In genomic region chr18:7729858-7730257, GRCh38 we compare ENCODE assay signal across 29 cellular contexts.
"Had no signal": no experiment of that assay in that cellular context is flagged by ENCODE, and none has a peak within 500 bp of the region (broad histone marks: within the 10 kb centered on the region; RNA-seq: fewer than 3 reads in every experiment).

No MANE protein-coding gene starts in this region.

- H3K36me3 Mint-ChIP-seq: activated naive CD8-positive, alpha-beta T cell had no signal

- H3K9ac ChIP-seq: SK-N-SH had no signal

- H3K27ac Mint-ChIP-seq: activated CD4-positive, alpha-beta memory T cell treated with anti-CD3 and anti-CD28 coated beads, Interleukin-2, amount 10 ng/mL, durations not matched to agents 7 days and 5 days; activated CD4-positive, alpha-beta T cell treated with anti-CD3 and anti-CD28 coated beads for 36 hours; activated naive CD4-positive, alpha-beta T cell treated with anti-CD3 and anti-CD28 coated beads for 36 hours; activated naive CD8-positive, alpha-beta T cell; activated T-helper 17 cell treated with anti-CD3 and anti-CD28 coated beads, Interleukin-2, amount 50 U/mL, for 72 hours had no signal

- H3K4me1 ChIP-seq: Peyer's patch, SJCRH30 had no signal

- H3K4me3 ChIP-seq: cardiac muscle cell, Peyer's patch, SJCRH30 had no signal

- DNase-seq: activated CD4-positive, alpha-beta memory T cell treated with anti-CD3 and anti-CD28 coated beads, Interleukin-2, amount 10 ng/mL, durations not matched to agents 7 days and 5 days; activated CD4-positive, alpha-beta T cell treated with anti-CD3 and anti-CD28 coated beads for 36 hours; activated CD4-positive, alpha-beta T cell treated with anti-CD3 and anti-CD28 coated beads, Interleukin-2, amount 50 U/mL, for 1 hour; activated gamma-delta T cell; activated naive CD4-positive, alpha-beta T cell treated with anti-CD3 and anti-CD28 coated beads for 36 hours; activated T-cell treated with anti-CD3 and anti-CD28 coated beads for 4 hours; activated T-cell treated with anti-CD3 and anti-CD28 coated beads, Interleukin-2, amount 50 U/mL, for 48 hours; amygdala; brain microvascular endothelial cell; Kasumi-1; KBM-7; NCI-H1048; NCI-H146; NCI-H1930; NCI-H2107; NCI-H2171 treated with DMSO at 0.1 percent for 48 hours; NCI-H345; NCI-H510A; NCI-H69; Peyer's patch; Right ventricle myocardium superior; SJCRH30; SK-N-SH; T-helper 1 cell; WERI-Rb-1 had no signal

- H3K27ac ChIP-seq: brain microvascular endothelial cell, cardiac muscle cell, Peyer's patch, RWPE1, SJCRH30, WERI-Rb-1 had no signal

- ATAC-seq: activated CD4-positive, alpha-beta T cell treated with anti-CD3 and anti-CD28 coated beads for 36 hours; activated T-helper 17 cell treated with anti-CD3 and anti-CD28 coated beads, Interleukin-2, amount 50 U/mL, for 72 hours had no signal

- H3K9me3 Mint-ChIP-seq: activated CD4-positive, alpha-beta memory T cell treated with anti-CD3 and anti-CD28 coated beads, Interleukin-2, amount 10 ng/mL, durations not matched to agents 7 days and 5 days; activated naive CD4-positive, alpha-beta T cell treated with anti-CD3 and anti-CD28 coated beads for 36 hours had no signal

- H3K4me3 Mint-ChIP-seq: activated CD4-positive, alpha-beta memory T cell treated with anti-CD3 and anti-CD28 coated beads, Interleukin-2, amount 10 ng/mL, durations not matched to agents 7 days and 5 days; activated CD4-positive, alpha-beta T cell treated with anti-CD3 and anti-CD28 coated beads for 36 hours; activated naive CD4-positive, alpha-beta T cell treated with anti-CD3 and anti-CD28 coated beads for 36 hours; activated naive CD8-positive, alpha-beta T cell; activated T-helper 17 cell treated with anti-CD3 and anti-CD28 coated beads, Interleukin-2, amount 50 U/mL, for 72 hours had no signal

- H3K4me2 ChIP-seq: SK-N-SH had no signal

- H3K27me3 ChIP-seq: brain microvascular endothelial cell, cardiac muscle cell, Peyer's patch, SJCRH30 had no signal

- H3K9me3 ChIP-seq: Peyer's patch, SJCRH30, SK-N-SH had no signal

- H3K27me3 Mint-ChIP-seq: activated CD4-positive, alpha-beta memory T cell treated with anti-CD3 and anti-CD28 coated beads, Interleukin-2, amount 10 ng/mL, durations not matched to agents 7 days and 5 days; activated CD4-positive, alpha-beta T cell treated with anti-CD3 and anti-CD28 coated beads for 36 hours; activated naive CD8-positive, alpha-beta T cell; activated T-helper 17 cell treated with anti-CD3 and anti-CD28 coated beads, Interleukin-2, amount 50 U/mL, for 72 hours had no signal

- H3K4me1 Mint-ChIP-seq: activated CD4-positive, alpha-beta memory T cell treated with anti-CD3 and anti-CD28 coated beads, Interleukin-2, amount 10 ng/mL, durations not matched to agents 7 days and 5 days; activated CD4-positive, alpha-beta T cell treated with anti-CD3 and anti-CD28 coated beads for 36 hours; activated T-helper 17 cell treated with anti-CD3 and anti-CD28 coated beads, Interleukin-2, amount 50 U/mL, for 72 hours had no signal

- H3K36me3 ChIP-seq: brain microvascular endothelial cell, cardiac muscle cell, Peyer's patch, SJCRH30, WERI-Rb-1 had no signal
